20 cellular contexts compared by ENCODE assay signal in the genomic region with DNA sequence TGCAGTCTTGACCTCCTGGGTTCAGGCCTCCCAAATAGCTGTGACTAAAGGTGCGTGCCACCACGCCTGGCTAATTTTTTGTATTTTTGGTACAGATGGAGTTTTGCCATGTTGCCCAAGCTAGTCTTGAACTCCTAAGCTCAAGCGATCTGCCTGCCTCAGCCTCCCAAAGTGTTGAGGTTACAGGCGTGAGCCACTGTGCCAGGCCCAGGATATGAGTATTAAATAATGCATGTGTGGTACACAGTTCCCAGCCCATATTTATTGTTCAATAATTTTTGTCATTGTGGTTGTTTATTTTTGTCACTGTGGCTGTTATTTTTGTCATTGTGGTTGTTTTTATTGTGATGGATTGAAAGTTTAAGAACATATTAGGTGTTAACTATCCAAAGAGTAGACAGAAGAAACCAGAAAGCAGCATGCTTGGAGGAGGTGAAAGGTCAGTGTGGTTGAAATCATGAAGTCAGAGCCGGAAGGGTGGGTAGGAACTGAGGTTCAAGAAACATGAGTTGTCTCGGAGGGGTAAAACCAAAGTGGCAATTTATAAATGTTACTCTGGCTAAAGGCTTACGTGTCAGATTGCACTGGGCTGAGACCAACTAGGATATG. TPM values are rescaled to one million over a fixed set of nuclear protein-coding genes. Genes with fewer than 3 reads are reported as not detected.
A peak's percentile ranks its signal among the peaks of the same experiment; 100 is the strongest.
DNase-seq lines count a peak whose midpoint lies in the region; ATAC-seq, FAIRE-seq and TF ChIP-seq lines count a peak whose summit lies in the region.
"Had no signal": no experiment of that assay in that cellular context is flagged by ENCODE, and none has a peak within 500 bp of the region (broad histone marks: within the 10 kb centered on the region; RNA-seq: fewer than 3 reads in every experiment).

No MANE protein-coding gene starts in this region.

- FAIRE-seq in endothelial cell of umbilical vein (lab: Jason Lieb, UNC) (peak; percentile 8), H54 (lab: Jason Lieb, UNC) (no peak), D721Med (lab: Jason Lieb, UNC) (no peak)

- peaks cover 7% of the 10 kb centered on the region for H3K4me1 ChIP-seq in endothelial cell of umbilical vein (ENCODE audit: control insufficient read depth, extremely low read depth, insufficient read depth, low read length)
- no peaks in the 10 kb centered on the region for H3K4me1 ChIP-seq in SJCRH30
- H3K4me1 ChIP-seq: neural progenitor cell, suprapubic skin had no signal

- intact Hi-C loops in endothelial cell of umbilical vein (cut with micrococcal nuclease), result no loop called here

- no peak overlapping the region for H3K27ac ChIP-seq in endothelial cell of umbilical vein (ENCODE audit: insufficient read depth, low read depth, low read length)
- no peak overlapping the region for H3K27ac ChIP-seq in SJCRH30
- H3K27ac ChIP-seq: neural progenitor cell, suprapubic skin, WERI-Rb-1 had no signal

- CTCF ChIA-PET in endothelial cell of umbilical vein (lab: Charles Lee), result no interaction called here

- H3K79me2 ChIP-seq in endothelial cell of umbilical vein (ENCODE audit: control insufficient read depth, insufficient read depth, low read length), result no peaks in the 10 kb centered on the region

- dilution Hi-C loops in endothelial cell of umbilical vein (cut with MboI; ENCODE audit: extremely low pct_ligation_motif_present, low sequenced_read_pairs), result no loop called here

- H3K36me3 ChIP-seq in endothelial cell of umbilical vein (ENCODE audit: control insufficient read depth in 2 of 2, extremely low read depth in 1 of 2, insufficient read depth in 2 of 2, low read length in 2 of 2) (no peaks in the 10 kb centered on the region), SJCRH30 (no peaks in the 10 kb centered on the region)
- H3K36me3 ChIP-seq: neural progenitor cell, suprapubic skin, WERI-Rb-1 had no signal

- H2AFZ ChIP-seq in endothelial cell of umbilical vein (ENCODE audit: low read depth, low read length), result no peak overlapping the region
- H2AFZ ChIP-seq: neural progenitor cell had no signal

- H3K4me2 ChIP-seq in endothelial cell of umbilical vein (ENCODE audit: insufficient read depth, low read length), result no peak overlapping the region
- H3K4me2 ChIP-seq: neural progenitor cell had no signal

- POLR2A ChIA-PET in endothelial cell of umbilical vein (lab: Charles Lee), result no interaction called here

- H3K9me3 ChIP-seq in endothelial cell of umbilical vein (replicated peaks; ENCODE audit: control insufficient read depth, insufficient read depth, low read length) (no peaks in the 10 kb centered on the region), SJCRH30 (replicated peaks) (no peaks in the 10 kb centered on the region)
- H3K9me3 ChIP-seq: suprapubic skin had no signal

- no peaks in the 10 kb centered on the region for H3K9me1 ChIP-seq in endothelial cell of umbilical vein (replicated peaks; ENCODE audit: control insufficient read depth, extremely low read depth, insufficient read depth, low read length)

- ATAC-seq in GM19351 (IDR thresholded peaks at IDR 0.05; ENCODE audit: unreplicated experiment), result peak; percentile 66
- ATAC-seq: esophagus mucosa, Panc1 had no signal

- TF ChIP-seq POLR2A in endothelial cell of umbilical vein (IDR thresholded peaks at IDR 0.05; ENCODE audit: low read depth, low read length), result no peak
- TF ChIP-seq POLR2A in H54 (IDR thresholded peaks at IDR 0.05; ENCODE audit: low read depth, low read length), result no peak

- H3K4me3 ChIP-seq in endothelial cell of umbilical vein (replicated peaks in 1 of 3; ENCODE audit: insufficient read depth in 1 of 3, low read depth in 1 of 3, low read length in 3 of 3) (no peak overlapping the region), SJCRH30 (no peak overlapping the region)
- H3K4me3 ChIP-seq: neural progenitor cell, suprapubic skin had no signal

- H3K27me3 ChIP-seq in endothelial cell of umbilical vein (ENCODE audit: control insufficient read depth in 2 of 2, insufficient read depth in 2 of 2, low read length in 2 of 2) (no peaks in the 10 kb centered on the region), SJCRH30 (no peaks in the 10 kb centered on the region)
- H3K27me3 ChIP-seq: neural progenitor cell, suprapubic skin had no signal

- H4K20me1 ChIP-seq in endothelial cell of umbilical vein (replicated peaks; ENCODE audit: control insufficient read depth, extremely low read depth, insufficient read depth, low read length), result no peaks in the 10 kb centered on the region

- TF ChIP-seq CTCF in endothelial cell of umbilical vein (IDR thresholded peaks at IDR 0.05; ENCODE audit: extremely low read depth in 1 of 2, insufficient read depth in 1 of 2, low read depth in 1 of 2, low read length in 2 of 2), result no peak
- TF ChIP-seq CTCF in D721Med (IDR thresholded peaks at IDR 0.05; ENCODE audit: insufficient read depth, missing control alignments), result no peak

- no peak overlapping the region for H3K9ac ChIP-seq in endothelial cell of umbilical vein (replicated peaks; ENCODE audit: extremely low read depth, insufficient read depth, low read length)
- H3K9ac ChIP-seq: neural progenitor cell had no signal

- no TSS peak for BruUV-seq in endothelial cell of umbilical vein (replicated peaks; lab: Mats Ljungman, UMichigan)

- DNase-seq in ELR (ENCODE audit: low read depth), result peak; percentile 9
- peak; percentile 3 for DNase-seq in M059J (ENCODE audit: low read depth)
- no peak for DNase-seq in endothelial cell of umbilical vein (ENCODE audit: low read depth, low spot score)
- DNase-seq in NCI-H2107 (lab: John Stamatoyannopoulos, UW), result no peak
- DNase-seq in SJCRH30, result no peak
- no peak for DNase-seq in H54 (ENCODE audit: insufficient read length, low spot score)
- no peak for DNase-seq in D721Med (ENCODE audit: insufficient read length, low spot score)
- DNase-seq: activated naive CD4-positive, alpha-beta T cell; cortex of kidney; glutamatergic neuron; Kasumi-1; NCI-H2029 treated with DMSO at 0.1 percent for 48 hours; NCI-H526; retina; WERI-Rb-1 had no signal

TF ChIP-seq in endothelial cell of umbilical vein, 7 proteins besides CTCF, POLR2A, EP300 and RAD21:
- TF ChIP-seq FOS (IDR thresholded peaks at IDR 0.05; ENCODE audit: borderline replicate concordance, insufficient read depth, low read length), result no peak
TF ChIP-seq in endothelial cell of umbilical vein: peak in this region for 0.

RNA-seq across cellular contexts. Expression of gene MRC1, which starts 45.0 kb away (rescaled TPM):
- not detected in 2 replicates for total RNA-seq in M059J (2014; rRNA removed; shearing (Covaris generic))
- total RNA-seq in endothelial cell of umbilical vein, result 0.12 and 0.13 TPM in 2 replicates
- 0.03 and 0.05 TPM in 2 replicates for polyA plus RNA-seq in endothelial cell of umbilical vein
- 0.04 TPM in 2 replicates for polyA plus RNA-seq in endothelial cell of umbilical vein (2011; cell fraction: cytosol; rRNA removed)
- polyA plus RNA-seq in endothelial cell of umbilical vein (2011; cell fraction: nucleus; rRNA removed), result 0.07 and 0.11 TPM in 2 replicates
- polyA plus RNA-seq in endothelial cell of umbilical vein (2012), result 0.07 TPM in 1 of 2 replicates, not detected in the other
- 0.13 and 0.32 TPM in 2 replicates for polyA minus RNA-seq in endothelial cell of umbilical vein
- not detected for polyA minus RNA-seq in endothelial cell of umbilical vein (2011; cell fraction: cytosol; rRNA and poly(A)+ RNA removed)
- 0.14 TPM in 1 of 2 replicates, not detected in the other for polyA minus RNA-seq in endothelial cell of umbilical vein (2011; cell fraction: nucleus; rRNA and poly(A)+ RNA removed)
- total RNA-seq in SJCRH30 (2014; rRNA removed; shearing (Covaris generic)), result 0.03 TPM in 1 of 2 replicates, not detected in the other

Comparison
In these comparisons a context has a peak if more than half of its experiments do, and no peak if none do; other contexts are left out.
1. DNase-seq: peak in ELR (single experiment) and M059J (single experiment); none in endothelial cell of umbilical vein (single experiment), NCI-H2107 (single experiment), SJCRH30 (0 of 2), H54 (single experiment) and D721Med (single experiment).